Comparison of ENCODE assay signal across 8 cellular contexts in genomic region chr1:117128323-117129079, GRCh38. TPM values are rescaled to one million over a fixed set of nuclear protein-coding genes. Genes with fewer than 3 reads are reported as not detected.
DNase-seq lines count a peak whose midpoint lies in the region; ATAC-seq and TF ChIP-seq lines count a peak whose summit lies in the region.

No MANE protein-coding gene starts in this region.

- ATAC-seq in left cardiac atrium, result peak; percentile 81 to 88
- ATAC-seq in HG03457 (IDR thresholded peaks at IDR 0.05; ENCODE audit: unreplicated experiment), result no peak
- no peak for ATAC-seq in HG02610 (IDR thresholded peaks at IDR 0.05; ENCODE audit: unreplicated experiment)
- ATAC-seq in GM21529 (IDR thresholded peaks at IDR 0.05; ENCODE audit: unreplicated experiment), result no peak

- no peak overlapping the region for H2AFZ ChIP-seq in MM.1S (ENCODE audit: low read length)

- H3K9me2 ChIP-seq in DOHH2 (replicated peaks; ENCODE audit: control insufficient read depth, low read length), result no peaks in the 10 kb centered on the region
- no peaks in the 10 kb centered on the region for H3K9me2 ChIP-seq in MM.1S (replicated peaks; ENCODE audit: insufficient read depth, low read length)

- peak; percentile 61 for TF ChIP-seq CTCF in DOHH2 (IDR thresholded peaks at IDR 0.05; ENCODE audit: low read depth, low read length, poor library complexity, severe bottlenecking)
- TF ChIP-seq CTCF in MM.1S (IDR thresholded peaks at IDR 0.05; ENCODE audit: low read length), result peak; percentile 37
- TF ChIP-seq CTCF in WERI-Rb-1 (IDR thresholded peaks at IDR 0.05; ENCODE audit: low read depth, low read length), result 0 out of 2 replicates have a peak, but pooled peaks have one; percentile 6
- peak in 7 of 11 experiments; percentile 27 to 49 (median 44) for TF ChIP-seq CTCF in spleen (IDR thresholded peaks at IDR 0.05 in 8 of 11, conservative IDR thresholded peaks at IDR 0.05 in 3 of 11)

- no peak overlapping the region for H3K9ac ChIP-seq in MM.1S (ENCODE audit: low read length)

- H3F3A ChIP-seq in DOHH2 (ENCODE audit: control insufficient read depth, insufficient read depth), result no peaks in the 10 kb centered on the region
- no peaks in the 10 kb centered on the region for H3F3A ChIP-seq in MM.1S (ENCODE audit: insufficient read depth, low read length)

- TF ChIP-seq POLR2A in spleen (IDR thresholded peaks at IDR 0.05), result no peak

- H3K4me1 ChIP-seq in DOHH2 (ENCODE audit: control insufficient read depth, low read length) (no peaks in the 10 kb centered on the region), MM.1S (ENCODE audit: low read length) (no peaks in the 10 kb centered on the region), spleen (no peaks in the 10 kb centered on the region)

- H3K79me2 ChIP-seq in DOHH2 (ENCODE audit: control insufficient read depth, low read length) (no peaks in the 10 kb centered on the region), MM.1S (ENCODE audit: low read length) (no peaks in the 10 kb centered on the region)

- H3K4me2 ChIP-seq in DOHH2 (ENCODE audit: low read length), result no peak overlapping the region
- no peak overlapping the region for H3K4me2 ChIP-seq in MM.1S (ENCODE audit: low read depth, low read length)

- H3K27ac ChIP-seq in DOHH2 (ENCODE audit: low read depth, low read length), result no peak overlapping the region
- H3K27ac ChIP-seq in MM.1S (ENCODE audit: low read length), result no peak overlapping the region
- no peak overlapping the region for H3K27ac ChIP-seq in WERI-Rb-1
- H3K27ac ChIP-seq in spleen, result no peak overlapping the region

- H3K27me3 ChIP-seq in DOHH2 (ENCODE audit: control insufficient read depth, low read length) (peaks cover 16% of the 10 kb centered on the region), MM.1S (replicated peaks; ENCODE audit: insufficient read depth, low read length) (no peaks in the 10 kb centered on the region), WERI-Rb-1 (ENCODE audit: insufficient read depth, low read depth, severe bottlenecking) (no peaks in the 10 kb centered on the region), spleen (replicated peaks in 1 of 7) (peaks cover 0 to 9% (median 0%) of the 10 kb centered on the region in 7 donors)

- intact Hi-C loops in left cardiac atrium (cut with DNase I) (loop anchor here (5.0 to 10.0 kb wide), 2 partner anchors 61 to 106 kb away; no protein-coding TSS in a partner anchor), spleen (cut with DNase I; ENCODE audit: low total_unique reads) (no loop called here)

- H4K20me1 ChIP-seq in DOHH2 (ENCODE audit: control insufficient read depth, insufficient read depth, low read depth, low read length) (no peaks in the 10 kb centered on the region), MM.1S (ENCODE audit: insufficient read depth, low read length) (no peaks in the 10 kb centered on the region)

- H3K36me3 ChIP-seq in DOHH2 (ENCODE audit: control insufficient read depth, low read length) (no peaks in the 10 kb centered on the region), MM.1S (replicated peaks; ENCODE audit: insufficient read depth, low read length) (no peaks in the 10 kb centered on the region), WERI-Rb-1 (no peaks in the 10 kb centered on the region), spleen (no peaks in the 10 kb centered on the region)

- H3K4me3 ChIP-seq in DOHH2 (ENCODE audit: low read length) (no peak overlapping the region), MM.1S (ENCODE audit: low read length) (no peak overlapping the region), WERI-Rb-1 (ENCODE audit: low read depth, low read length) (no peak overlapping the region), spleen (no peak overlapping the region)

- H3K9me3 ChIP-seq in DOHH2 (ENCODE audit: control insufficient read depth, insufficient read depth, low read length), result no peaks in the 10 kb centered on the region
- H3K9me3 ChIP-seq in MM.1S (replicated peaks; ENCODE audit: insufficient read depth, low read length), result no peaks in the 10 kb centered on the region
- H3K9me3 ChIP-seq in WERI-Rb-1 (ENCODE audit: severe bottlenecking), result no peaks in the 10 kb centered on the region
- no peaks in the 10 kb centered on the region for H3K9me3 ChIP-seq in spleen

- WGBS in spleen, 5 donors, result 26 to 37% (median 29%) methylated on average over 5 of the region's 5 CpGs

- DNase-seq in MM.1S (peak; percentile 36), WERI-Rb-1 (no peak), left cardiac atrium (no peak), spleen (no peak)

RNA-seq across cellular contexts. Expression of gene TRIM45, which starts 7.0 kb away (rescaled TPM):
- 10 to 100 TPM in 1 of 2 donors, 1 to 10 TPM in 1; 8.2 to 14.3 TPM for total RNA-seq in left cardiac atrium
- 1 to 10 TPM; 1.5 to 4.0 (median 1.9) TPM for total RNA-seq in spleen
- polyA plus RNA-seq in spleen, result 1 to 10 TPM; 1.2 to 8.1 (median 4.4) TPM

Comparison
In these comparisons a context has a peak if more than half of its experiments do, and no peak if none do; other contexts are left out.
1. CTCF ChIP-seq: peak in every context shown above with its lines; median percentile 61 in DOHH2; 44 in spleen; 37 in MM.1S; 6 in WERI-Rb-1.
2. ATAC-seq: peak in left cardiac atrium (2 of 2); none in HG03457 (single experiment), HG02610 (single experiment) and GM21529 (single experiment).